9 cellular contexts compared by ENCODE assay signal in the genomic region with DNA sequence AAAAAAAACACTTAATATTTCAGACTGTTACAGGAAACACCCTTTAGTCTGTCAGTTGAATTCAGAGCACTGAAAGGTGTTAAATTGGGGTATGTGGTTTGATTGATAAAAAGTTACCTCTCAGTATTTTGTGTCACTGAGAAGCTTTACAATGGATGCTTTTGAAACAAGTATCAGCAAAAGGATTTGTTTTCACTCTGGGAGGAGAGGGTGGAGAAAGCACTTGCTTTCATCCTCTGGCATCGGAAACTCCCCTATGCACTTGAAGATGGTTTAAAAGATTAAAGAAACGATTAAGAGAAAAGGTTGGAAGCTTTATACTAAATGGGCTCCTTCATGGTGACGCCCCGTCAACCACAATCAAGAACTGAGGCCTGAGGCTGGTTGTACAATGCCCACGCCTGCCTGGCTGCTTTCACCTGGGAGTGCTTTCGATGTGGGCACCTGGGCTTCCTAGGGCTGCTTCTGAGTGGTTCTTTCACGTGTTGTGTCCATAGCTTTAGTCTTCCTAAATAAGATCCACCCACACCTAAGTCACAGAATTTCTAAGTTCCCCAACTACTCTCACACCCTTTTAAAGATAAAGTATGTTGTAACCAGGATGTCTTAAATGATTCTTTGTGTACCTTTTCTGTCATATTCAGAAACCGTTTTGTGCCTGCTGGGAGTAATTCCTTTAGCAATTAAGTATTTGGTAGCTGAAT. TPM values are rescaled to one million over a fixed set of nuclear protein-coding genes. Genes with fewer than 3 reads are reported as not detected.
A peak's percentile ranks its signal among the peaks of the same experiment; 100 is the strongest.
DNase-seq lines count a peak whose midpoint lies in the region; ATAC-seq and TF ChIP-seq lines count a peak whose summit lies in the region.
"Had no signal": no experiment of that assay in that cellular context is flagged by ENCODE, and none has a peak within 500 bp of the region (broad histone marks: within the 10 kb centered on the region; RNA-seq: fewer than 3 reads in every experiment).

No MANE protein-coding gene starts in this region.

- H3K36me3 ChIP-seq in rectal smooth muscle tissue (ENCODE audit: control insufficient read depth, insufficient read depth, low read length), result peaks cover 36% of the 10 kb centered on the region

- peaks cover 62% of the 10 kb centered on the region for H3K4me1 Mint-ChIP-seq in CD4-positive, alpha-beta T cell (ENCODE audit: low read depth)
- peaks cover 85% of the 10 kb centered on the region for H3K4me1 Mint-ChIP-seq in dendritic cell treated with granulocyte-macrophage colony-stimulating factor and Interleukin-4, amounts not matched to agents 40 ng/mL and 50 ng/mL, for 4 days (ENCODE audit: low read depth)

- CTCF ChIA-PET in CD4-positive, alpha-beta T cell (lab: Charles Lee), result interaction anchor here (0.9 to 5.9 kb wide), 6 partner anchors 14 to 246 kb away, joined by 3 to 44 read pairs (median 4); a partner anchor contains a TSS
- CTCF ChIA-PET in GM10248 (lab: Yijun Ruan, JAX), result interaction anchor here (1.1 to 2.0 kb wide), 4 partner anchors 15 to 61 kb away, joined by 3 to 6 read pairs (median 4); a partner anchor contains a TSS

- POLR2A ChIA-PET in CD4-positive, alpha-beta T cell (lab: Charles Lee), result interaction anchor here (0.6 to 8.7 kb wide), 12 partner anchors 9 to 509 kb away, joined by 3 to 106 read pairs (median 4); a partner anchor contains a TSS
- POLR2A ChIA-PET in GM10248 (lab: Yijun Ruan, JAX), result interaction anchor here (1.1 kb wide), 1 partner anchor 36 kb away, joined by 3 read pairs; a partner anchor contains a TSS

- no peaks in the 10 kb centered on the region for H3K27me3 ChIP-seq in CD4-positive, alpha-beta T cell (ENCODE audit: control insufficient read depth, insufficient read depth, low read length)
- H3K27me3 ChIP-seq in rectal smooth muscle tissue (ENCODE audit: control insufficient read depth, insufficient read depth, low read length), result no peaks in the 10 kb centered on the region

- H3K27ac ChIP-seq in CD4-positive, alpha-beta T cell (ENCODE audit: low read depth, low read length), result peak overlapping the region; percentile 90
- H3K27ac ChIP-seq in rectal smooth muscle tissue (ENCODE audit: low read depth, low read length), result peak overlapping the region; percentile 71
- H3K27ac ChIP-seq: parathyroid adenoma had no signal

- H3K9me3 Mint-ChIP-seq in CD4-positive, alpha-beta T cell, result no peaks in the 10 kb centered on the region
- H3K9me3 Mint-ChIP-seq in dendritic cell treated with granulocyte-macrophage colony-stimulating factor and Interleukin-4, amounts not matched to agents 40 ng/mL and 50 ng/mL, for 4 days, result no peaks in the 10 kb centered on the region

- H3K9me3 ChIP-seq in CD4-positive, alpha-beta T cell (ENCODE audit: control insufficient read depth, low read length), result no peaks in the 10 kb centered on the region

- peaks cover 74% of the 10 kb centered on the region for H3K36me3 Mint-ChIP-seq in CD4-positive, alpha-beta T cell (ENCODE audit: low read depth)
- H3K36me3 Mint-ChIP-seq in dendritic cell treated with granulocyte-macrophage colony-stimulating factor and Interleukin-4, amounts not matched to agents 40 ng/mL and 50 ng/mL, for 4 days (ENCODE audit: low read depth), result peaks cover 75% of the 10 kb centered on the region

- no peaks in the 10 kb centered on the region for H3K27me3 Mint-ChIP-seq in CD4-positive, alpha-beta T cell
- no peaks in the 10 kb centered on the region for H3K27me3 Mint-ChIP-seq in dendritic cell treated with granulocyte-macrophage colony-stimulating factor and Interleukin-4, amounts not matched to agents 40 ng/mL and 50 ng/mL, for 4 days

- H3K27ac Mint-ChIP-seq in CD4-positive, alpha-beta T cell, result peak overlapping the region; percentile 96
- H3K27ac Mint-ChIP-seq in dendritic cell treated with granulocyte-macrophage colony-stimulating factor and Interleukin-4, amounts not matched to agents 40 ng/mL and 50 ng/mL, for 4 days, result peak overlapping the region; percentile 88

- peak in 9 of 10 experiments; percentile 35 to 76 (median 59) for DNase-seq in CD4-positive, alpha-beta T cell
- peak; percentile 65 for DNase-seq in T-helper 9 cell
- no peak for DNase-seq in AG08395 (ENCODE audit: low spot score)
- no peak for DNase-seq in GM10248 (ENCODE audit: extremely low spot score)

- H3K9ac ChIP-seq in rectal smooth muscle tissue (ENCODE audit: low read length), result no peak overlapping the region
- H3K9ac ChIP-seq: parathyroid adenoma had no signal

- no peak for TF ChIP-seq CTCF in CD4-positive, alpha-beta T cell (IDR thresholded peaks at IDR 0.05)
- no peak for TF ChIP-seq CTCF in GM10248 (IDR thresholded peaks at IDR 0.05; ENCODE audit: control extremely low read depth, extremely low read depth, low read depth, missing control alignments)

- no peak overlapping the region for H3K4me3 ChIP-seq in rectal smooth muscle tissue (ENCODE audit: low read length)

- H3K4me3 Mint-ChIP-seq in CD4-positive, alpha-beta T cell, result peak overlapping the region; percentile 44
- H3K4me3 Mint-ChIP-seq in dendritic cell treated with granulocyte-macrophage colony-stimulating factor and Interleukin-4, amounts not matched to agents 40 ng/mL and 50 ng/mL, for 4 days, result no peak overlapping the region

- H3K4me1 ChIP-seq in rectal smooth muscle tissue (ENCODE audit: control insufficient read depth, insufficient read depth, low read length), result peaks cover 31% of the 10 kb centered on the region
- H3K4me1 ChIP-seq: parathyroid adenoma had no signal

- intact Hi-C loops in CD4-positive, alpha-beta T cell (cut with DNase I, micrococcal nuclease), result loop anchor here (1.0 to 10.0 kb wide), 3 partner anchors 17 to 952 kb away; a partner anchor contains a TSS
- intact Hi-C loops in dendritic cell treated with granulocyte-macrophage colony-stimulating factor and Interleukin-4, amounts not matched to agents 40 ng/mL and 50 ng/mL, for 4 days (cut with micrococcal nuclease), result no loop called here

- peak; percentile 59 for ATAC-seq in CD4-positive, alpha-beta T cell (ENCODE audit: poor library complexity)
- no peak for ATAC-seq in GM21360 (IDR thresholded peaks at IDR 0.05; ENCODE audit: unreplicated experiment)
- no peak for ATAC-seq in HG03045 (IDR thresholded peaks at IDR 0.05; ENCODE audit: unreplicated experiment)

RNA-seq across cellular contexts. Expression of a gene that starts 17.9 kb away (rescaled TPM):
- 10 to 100 TPM; 24.8 to 27.6 TPM for total RNA-seq in CD4-positive, alpha-beta T cell

RNA-seq across cellular contexts. Expression of a gene that starts 18.0 kb away (rescaled TPM):
- 1 to 10 TPM in 1 of 2 experiments, under 1 TPM in 1; 0.50 to 1.1 TPM for total RNA-seq in CD4-positive, alpha-beta T cell

RNA-seq across cellular contexts. Expression of a gene that starts 35.7 kb away (rescaled TPM):
- total RNA-seq in CD4-positive, alpha-beta T cell, result 10 to 100 TPM; 59.2 to 65.1 TPM

RNA-seq across cellular contexts. Expression of a gene that starts 35.9 kb away (rescaled TPM):
- 1 to 10 TPM; 6.5 to 6.9 TPM for total RNA-seq in CD4-positive, alpha-beta T cell

Comparison
In these comparisons a context has a peak if more than half of its experiments do, and no peak if none do; other contexts are left out.
1. DNase-seq: peak in CD4-positive, alpha-beta T cell (9 of 10) and T-helper 9 cell (single experiment); none in AG08395 (single experiment) and GM10248 (single experiment).